1 cellular context compared by ENCODE assay signal in the genomic region with DNA sequence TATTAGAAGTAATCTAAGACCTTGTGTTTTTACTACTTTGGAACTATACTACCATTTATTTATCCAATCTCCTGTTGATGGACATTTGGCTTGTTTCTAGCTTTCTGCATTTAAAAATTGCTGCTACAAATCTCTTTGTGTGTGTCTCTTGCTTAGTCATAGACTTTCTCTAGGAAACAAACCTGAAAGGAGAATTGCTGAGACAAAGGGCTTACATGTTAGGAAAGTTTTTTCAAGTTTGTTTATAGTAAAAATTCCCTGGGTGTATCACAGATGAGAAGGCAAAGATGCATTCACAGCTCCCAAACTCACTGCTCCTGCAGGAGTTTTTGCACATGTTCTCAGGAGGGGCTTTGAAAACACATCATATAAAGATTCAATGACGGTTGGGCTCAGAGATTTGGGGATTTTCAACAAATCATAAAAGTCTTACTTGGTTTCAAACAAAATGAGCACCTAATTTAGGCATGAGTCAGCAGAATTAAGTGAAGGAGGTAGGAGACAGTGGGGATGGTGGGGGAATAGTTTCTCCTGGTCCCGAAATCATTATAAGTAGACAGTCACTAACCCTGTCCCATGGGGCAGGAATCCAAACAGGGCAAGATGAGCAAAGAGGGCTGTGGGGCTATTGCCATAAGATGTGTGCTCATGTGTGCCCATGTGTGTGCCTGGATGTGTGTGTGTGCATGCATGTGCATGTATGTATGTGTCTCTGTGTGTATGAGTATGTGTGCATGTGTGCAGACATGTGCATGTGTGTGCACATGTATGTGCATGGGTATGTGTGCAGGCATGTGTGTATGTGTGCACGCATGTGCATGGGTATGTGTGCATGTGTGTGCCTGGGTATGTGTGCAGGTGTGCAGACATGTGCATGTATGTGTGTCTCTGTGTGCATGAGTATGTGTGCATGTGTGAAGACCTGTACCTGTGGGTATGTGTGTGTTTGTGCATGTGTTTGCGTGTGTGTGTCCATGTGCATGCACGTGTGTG.
TF ChIP-seq lines count a peak whose summit lies in the region.

No MANE protein-coding gene starts in this region.

TF ChIP-seq in GM12878, 131 proteins besides CTCF, POLR2A, EP300 and RAD21:
- no peak for TF ChIP-seq STAT3 (IDR thresholded peaks at IDR 0.05; ENCODE audit: low read depth, low read length)
- TF ChIP-seq, protein P1, sequence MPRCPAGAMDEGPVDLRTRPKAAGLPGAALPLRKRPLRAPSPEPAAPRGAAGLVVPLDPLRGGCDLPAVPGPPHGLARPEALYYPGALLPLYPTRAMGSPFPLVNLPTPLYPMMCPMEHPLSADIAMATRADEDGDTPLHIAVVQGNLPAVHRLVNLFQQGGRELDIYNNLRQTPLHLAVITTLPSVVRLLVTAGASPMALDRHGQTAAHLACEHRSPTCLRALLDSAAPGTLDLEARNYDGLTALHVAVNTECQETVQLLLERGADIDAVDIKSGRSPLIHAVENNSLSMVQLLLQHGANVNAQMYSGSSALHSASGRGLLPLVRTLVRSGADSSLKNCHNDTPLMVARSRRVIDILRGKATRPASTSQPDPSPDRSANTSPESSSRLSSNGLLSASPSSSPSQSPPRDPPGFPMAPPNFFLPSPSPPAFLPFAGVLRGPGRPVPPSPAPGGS (IDR thresholded peaks at IDR 0.05; ENCODE audit: borderline replicate concordance, insufficient read depth, low read depth, low read length, poor library complexity, severe bottlenecking), result peak; percentile 86
